ENCODE assay signal across 16 cellular contexts in genomic region chr2:157476915-157477709, GRCh38. TPM values are rescaled to one million over a fixed set of nuclear protein-coding genes. Genes with fewer than 3 reads are reported as not detected.
DNase-seq lines count a peak whose midpoint lies in the region; ATAC-seq and TF ChIP-seq lines count a peak whose summit lies in the region.
"Had no signal": no experiment of that assay in that cellular context is flagged by ENCODE, and none has a peak within 500 bp of the region (broad histone marks: within the 10 kb centered on the region; RNA-seq: fewer than 3 reads in every experiment).

No MANE protein-coding gene starts in this region.

- peak; percentile 17 for DNase-seq in EL
- DNase-seq in HT1080 (ENCODE audit: low read depth) = peak; percentile 25
- no peak for DNase-seq in foreskin keratinocyte
- DNase-seq in RPMI8226 = no peak
- no peak for DNase-seq in HEK293T (ENCODE audit: extremely low spot score)
- DNase-seq: activated gamma-delta T cell; CD4-positive, alpha-beta memory T cell; cortex of kidney; NCI-H1092; NCI-H510A treated with DMSO at 0.1 percent for 48 hours; Right ventricle myocardium superior had no signal

- peaks cover 8% of the 10 kb centered on the region for H3K36me3 Mint-ChIP-seq in activated T-helper 17 cell treated with anti-CD3 and anti-CD28 coated beads, Interleukin-2, amount 50 U/mL, for 72 hours (ENCODE audit: low read depth)
- H3K36me3 Mint-ChIP-seq: CD4-positive, alpha-beta memory T cell had no signal

- no peaks in the 10 kb centered on the region for H3K27me3 Mint-ChIP-seq in activated T-helper 17 cell treated with anti-CD3 and anti-CD28 coated beads, Interleukin-2, amount 50 U/mL, for 72 hours
- H3K27me3 Mint-ChIP-seq: CD4-positive, alpha-beta memory T cell had no signal

- H3K27ac ChIP-seq in foreskin keratinocyte = no peak overlapping the region
- H3K27ac ChIP-seq: HL-60, suprapubic skin had no signal

- H3K27me3 ChIP-seq in foreskin keratinocyte = no peaks in the 10 kb centered on the region
- H3K27me3 ChIP-seq: suprapubic skin had no signal

- H3K4me1 Mint-ChIP-seq in activated T-helper 17 cell treated with anti-CD3 and anti-CD28 coated beads, Interleukin-2, amount 50 U/mL, for 72 hours = peaks cover 64% of the 10 kb centered on the region

- H3K4me1 ChIP-seq in foreskin keratinocyte = no peaks in the 10 kb centered on the region

- CTCF ChIA-PET in HEK293T (lab: Yijun Ruan, JAX) = no interaction called here

- H3K9me3 Mint-ChIP-seq in activated T-helper 17 cell treated with anti-CD3 and anti-CD28 coated beads, Interleukin-2, amount 50 U/mL, for 72 hours = no peaks in the 10 kb centered on the region

- no peak for TF ChIP-seq CTCF in foreskin keratinocyte (conservative IDR thresholded peaks at IDR 0.05)

- ATAC-seq in activated T-helper 17 cell treated with anti-CD3 and anti-CD28 coated beads, Interleukin-2, amount 50 U/mL, for 72 hours (replicated peaks) = peak; percentile 70
- ATAC-seq in foreskin keratinocyte (peak; percentile 63), GM21360 (IDR thresholded peaks at IDR 0.05; ENCODE audit: unreplicated experiment) (no peak), HG03135 (IDR thresholded peaks at IDR 0.05; ENCODE audit: unreplicated experiment) (no peak)

- peak overlapping the region; percentile 79 for H3K4me3 Mint-ChIP-seq in activated T-helper 17 cell treated with anti-CD3 and anti-CD28 coated beads, Interleukin-2, amount 50 U/mL, for 72 hours

- H3K27ac Mint-ChIP-seq in activated T-helper 17 cell treated with anti-CD3 and anti-CD28 coated beads, Interleukin-2, amount 50 U/mL, for 72 hours = peak overlapping the region; percentile 98

- POLR2A ChIA-PET in HEK293T (lab: Yijun Ruan, JAX) = no interaction called here

TF ChIP-seq in HEK293T, 16 proteins besides CTCF, POLR2A, EP300 and RAD21:
- no peak for TF ChIP-seq FOXA1 (IDR thresholded peaks at IDR 0.05)
- TF ChIP-seq FOXK2 (IDR thresholded peaks at IDR 0.05) = no peak
- no peak for TF ChIP-seq L3MBTL2 (conservative IDR thresholded peaks at IDR 0.05)
- no peak for TF ChIP-seq PKNOX1 (IDR thresholded peaks at IDR 0.05)
- TF ChIP-seq SUZ12 (IDR thresholded peaks at IDR 0.05) = no peak
- TF ChIP-seq LEF1 (IDR thresholded peaks at IDR 0.05; ENCODE audit: borderline replicate concordance) = no peak
- no peak for TF ChIP-seq HDGF (IDR thresholded peaks at IDR 0.05; ENCODE audit: borderline replicate concordance)
- no peak for TF ChIP-seq NFRKB (IDR thresholded peaks at IDR 0.05)
- TF ChIP-seq FOXM1 (IDR thresholded peaks at IDR 0.05; ENCODE audit: borderline replicate concordance) = no peak
- no peak for TF ChIP-seq TARDBP (IDR thresholded peaks at IDR 0.05)
- no peak for TF ChIP-seq CTBP1 (IDR thresholded peaks at IDR 0.05; ENCODE audit: borderline replicate concordance)
- no peak for TF ChIP-seq ARNT (IDR thresholded peaks at IDR 0.05)
- no peak for TF ChIP-seq BHLHE40 (IDR thresholded peaks at IDR 0.05; ENCODE audit: borderline replicate concordance)
- no peak for TF ChIP-seq ZNF384 (IDR thresholded peaks at IDR 0.05)

RNA-seq across cellular contexts. Expression of gene CYTIP, which starts 33.2 kb away (rescaled TPM):
- not detected in 2 replicates for total RNA-seq in HT1080 (2014; rRNA removed; shearing (Covaris generic))
- 0.06 TPM in 1 of 2 replicates, not detected in the other for polyA plus RNA-seq in HT1080 (2015; cell fraction: cytosol; rRNA removed)
- not detected in 2 replicates for polyA plus RNA-seq in HT1080 (2015; cell fraction: nucleus; rRNA removed)
- 100 to 1,000 TPM; 581 to 591 TPM for total RNA-seq in activated T-helper 17 cell treated with anti-CD3 and anti-CD28 coated beads, Interleukin-2, amount 50 U/mL, for 72 hours
- not detected in 2 replicates for total RNA-seq in foreskin keratinocyte
- not detected in 2 replicates for polyA plus RNA-seq in foreskin keratinocyte

Comparison
In these comparisons a context has a peak if more than half of its experiments do, and no peak if none do; other contexts are left out.
1. DNase-seq: peak in EL (single experiment) and HT1080 (single experiment); none in foreskin keratinocyte (0 of 2), RPMI8226 (single experiment) and HEK293T (single experiment).
2. ATAC-seq: peak in activated T-helper 17 cell treated with anti-CD3 and anti-CD28 coated beads, Interleukin-2, amount 50 U/mL, for 72 hours (single experiment) and foreskin keratinocyte (single experiment); none in GM21360 (single experiment) and HG03135 (single experiment).
3. RNA of gene CYTIP, which starts 33.2 kb away (total RNA-seq): 581 to 591 TPM in activated T-helper 17 cell treated with anti-CD3 and anti-CD28 coated beads, Interleukin-2, amount 50 U/mL, for 72 hours; not detected in HT1080 and not detected in foreskin keratinocyte; every median in the first group is over 100 times any median in the second.